ENCODE assay signal across 1 cellular context in the genomic region with DNA sequence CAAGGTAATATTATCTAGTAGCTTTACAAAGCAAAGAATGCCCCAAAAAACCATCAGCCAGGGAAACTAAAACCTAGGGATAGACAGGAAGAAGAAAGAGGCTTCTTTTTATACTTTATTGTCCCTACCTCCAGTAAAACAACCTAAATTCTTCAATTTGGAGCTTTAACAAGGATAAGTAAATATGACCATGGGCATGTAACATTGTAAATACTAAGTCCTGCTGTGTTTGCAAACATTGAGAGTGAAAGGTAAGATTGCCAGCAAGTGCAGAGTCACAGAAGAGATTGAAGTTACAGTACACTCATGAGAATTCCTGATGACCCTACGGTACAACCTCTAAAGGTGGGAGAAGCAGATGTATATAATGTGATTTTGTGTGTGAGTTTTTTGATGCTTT.
TF ChIP-seq lines count a peak whose summit lies in the region.

No MANE protein-coding gene starts in this region.

TF ChIP-seq in liver, 16 proteins besides CTCF, POLR2A, EP300 and RAD21 (continued from another document):
- TF ChIP-seq, protein P1, sequence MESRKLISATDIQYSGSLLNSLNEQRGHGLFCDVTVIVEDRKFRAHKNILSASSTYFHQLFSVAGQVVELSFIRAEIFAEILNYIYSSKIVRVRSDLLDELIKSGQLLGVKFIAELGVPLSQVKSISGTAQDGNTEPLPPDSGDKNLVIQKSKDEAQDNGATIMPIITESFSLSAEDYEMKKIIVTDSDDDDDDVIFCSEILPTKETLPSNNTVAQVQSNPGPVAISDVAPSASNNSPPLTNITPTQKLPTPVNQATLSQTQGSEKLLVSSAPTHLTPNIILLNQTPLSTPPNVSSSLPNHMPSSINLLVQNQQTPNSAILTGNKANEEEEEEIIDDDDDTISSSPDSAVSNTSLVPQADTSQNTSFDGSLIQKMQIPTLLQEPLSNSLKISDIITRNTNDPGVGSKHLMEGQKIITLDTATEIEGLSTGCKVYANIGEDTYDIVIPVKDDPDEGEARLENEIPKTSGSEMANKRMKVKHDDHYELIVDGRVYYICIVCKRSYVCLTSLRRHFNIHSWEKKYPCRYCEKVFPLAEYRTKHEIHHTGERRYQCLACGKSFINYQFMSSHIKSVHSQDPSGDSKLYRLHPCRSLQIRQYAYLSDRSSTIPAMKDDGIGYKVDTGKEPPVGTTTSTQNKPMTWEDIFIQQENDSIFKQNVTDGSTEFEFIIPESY (IDR thresholded peaks at IDR 0.05) = no peak
